In the genomic region with DNA sequence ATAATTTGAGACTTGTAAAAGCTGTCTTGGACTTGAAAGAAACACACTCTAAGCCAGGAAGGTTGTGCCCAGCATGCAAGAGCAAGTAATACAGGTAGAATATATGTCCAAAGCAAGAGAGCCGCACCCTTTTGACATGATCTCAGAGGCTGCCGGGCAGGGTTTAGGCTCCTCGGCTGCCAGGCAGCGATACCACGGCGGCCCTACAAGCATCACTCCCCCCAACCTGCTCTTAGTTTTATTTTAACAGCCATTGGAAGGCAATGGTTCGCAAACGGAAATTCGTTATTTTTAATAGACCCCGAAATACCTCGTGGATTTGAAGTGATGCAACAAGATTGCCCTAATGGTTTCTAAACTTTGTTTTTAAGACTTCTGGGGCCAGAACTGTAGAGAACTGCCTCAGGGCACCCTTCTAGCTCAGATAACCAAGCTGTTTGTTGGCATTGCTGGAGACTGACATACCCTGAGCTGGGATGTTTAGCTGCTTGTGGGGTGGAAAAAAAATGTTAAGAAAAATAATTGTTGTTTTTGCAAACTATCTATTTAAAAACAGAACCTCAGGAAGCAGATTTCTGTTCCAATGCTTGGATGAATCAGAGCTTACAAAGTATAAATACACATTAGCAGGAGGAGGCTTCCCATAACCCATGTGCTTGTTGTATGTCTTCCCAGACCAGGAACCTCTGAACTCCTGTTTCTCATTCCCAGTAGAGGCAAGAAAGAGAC, we compare ENCODE assay signal across 12 cellular contexts. TPM values are rescaled to one million over a fixed set of nuclear protein-coding genes. Genes with fewer than 3 reads are reported as not detected.
DNase-seq lines count a peak whose midpoint lies in the region; ATAC-seq and TF ChIP-seq lines count a peak whose summit lies in the region.
"Had no signal": no experiment of that assay in that cellular context is flagged by ENCODE, and none has a peak within 500 bp of the region (broad histone marks: within the 10 kb centered on the region; RNA-seq: fewer than 3 reads in every experiment).

No MANE protein-coding gene starts in this region.

- peaks cover 46% of the 10 kb centered on the region for H3K4me1 Mint-ChIP-seq in endodermal cell

- WGBS in endodermal cell (ENCODE audit: insufficient coverage in 1 of 2, insufficient read length in 1 of 2), 2 experiments = 90 to 99% methylated on average over 11 of the region's 11 CpGs

- peaks cover 20% of the 10 kb centered on the region for H3K4me1 ChIP-seq in endodermal cell (ENCODE audit: control insufficient read depth, insufficient read depth, low read length)

- peaks cover 14% of the 10 kb centered on the region for H3K36me3 Mint-ChIP-seq in endodermal cell (ENCODE audit: low read depth)

- ATAC-seq in sciatic nerve = peak; percentile 70
- no peak for ATAC-seq in GM19023 (IDR thresholded peaks at IDR 0.05; ENCODE audit: unreplicated experiment)
- ATAC-seq in HG03175 (IDR thresholded peaks at IDR 0.05; ENCODE audit: unreplicated experiment) = no peak

- H3K36me3 ChIP-seq in BJ (ENCODE audit: control insufficient read depth, insufficient read depth, low read length) (peaks cover 10% of the 10 kb centered on the region), SK-N-MC (ENCODE audit: insufficient read depth, low read length) (peaks cover 9% of the 10 kb centered on the region), endodermal cell (ENCODE audit: control insufficient read depth, insufficient read depth, low read length) (no peaks in the 10 kb centered on the region)

- H3K9ac ChIP-seq in SK-N-MC (ENCODE audit: insufficient read length) = peak overlapping the region; percentile 20
- H3K9ac ChIP-seq in endodermal cell (ENCODE audit: extremely low read depth, low read length, poor library complexity, severe bottlenecking) = no peak overlapping the region

- H3K27me3 Mint-ChIP-seq in endodermal cell (ENCODE audit: insufficient read depth) = peaks cover 80% of the 10 kb centered on the region
- H3K27me3 Mint-ChIP-seq: activated naive CD8-positive, alpha-beta T cell treated with anti-CD3 and anti-CD28 coated beads, Interleukin-2, amount 10 ng/mL, durations not matched to agents 7 days and 5 days; stimulated activated naive B cell treated with anti-CD40 and anti-IgM and Interleukin-4, amounts not matched to agents 10 μg/mL and 1 μg/mL and 100 μg/mL, for 72 hours had no signal

- H3K4me3 ChIP-seq in BJ (ENCODE audit: low read depth, low read length) (no peak overlapping the region), SK-N-MC (peak overlapping the region; percentile 43), fibroblast of mammary gland (ENCODE audit: control insufficient read depth, low read depth, low read length) (no peak overlapping the region), endodermal cell (ENCODE audit: low read length) (no peak overlapping the region)

- TF ChIP-seq CTCF in BJ (IDR thresholded peaks at IDR 0.05; ENCODE audit: insufficient read depth, low read depth, low read length) = no peak
- no peak for TF ChIP-seq CTCF in fibroblast of mammary gland (conservative IDR thresholded peaks at IDR 0.05; ENCODE audit: control insufficient read depth, insufficient read depth, low read depth, low read length)
- TF ChIP-seq CTCF in endodermal cell (conservative IDR thresholded peaks at IDR 0.05) = no peak

- no peaks in the 10 kb centered on the region for H3K9me3 ChIP-seq in SK-N-MC (ENCODE audit: low read depth, low read length)
- H3K9me3 ChIP-seq in endodermal cell (ENCODE audit: control insufficient read depth, low read length) = no peaks in the 10 kb centered on the region

- H3K27me3 ChIP-seq in BJ (ENCODE audit: control insufficient read depth, insufficient read depth, low read length) (no peaks in the 10 kb centered on the region), endodermal cell (ENCODE audit: control insufficient read depth, insufficient read depth, low read length, poor library complexity, severe bottlenecking) (peaks cover 58% of the 10 kb centered on the region)

- CTCF ChIA-PET in BJ (lab: Yijun Ruan, JAX) = no interaction called here

- intact Hi-C loops in sciatic nerve (cut with DNase I) = no loop called here

- H3K4me3 Mint-ChIP-seq in endodermal cell = no peak overlapping the region
- H3K4me3 Mint-ChIP-seq: activated naive CD8-positive, alpha-beta T cell treated with anti-CD3 and anti-CD28 coated beads, Interleukin-2, amount 10 ng/mL, durations not matched to agents 7 days and 5 days; stimulated activated naive B cell treated with anti-CD40 and anti-IgM and Interleukin-4, amounts not matched to agents 10 μg/mL and 1 μg/mL and 100 μg/mL, for 72 hours had no signal

- H3K27ac Mint-ChIP-seq in endodermal cell = no peak overlapping the region
- H3K27ac Mint-ChIP-seq: activated naive CD8-positive, alpha-beta T cell treated with anti-CD3 and anti-CD28 coated beads, Interleukin-2, amount 10 ng/mL, durations not matched to agents 7 days and 5 days; stimulated activated naive B cell treated with anti-CD40 and anti-IgM and Interleukin-4, amounts not matched to agents 10 μg/mL and 1 μg/mL and 100 μg/mL, for 72 hours had no signal

- DNase-seq in BJ (ENCODE audit: low read depth) = peak; percentile 82
- DNase-seq in SK-N-MC (ENCODE audit: low read depth, low spot score) = peak; percentile 84
- DNase-seq in fibroblast of mammary gland (ENCODE audit: low read depth) = peak; percentile 76
- no peak for DNase-seq in sciatic nerve (ENCODE audit: low spot score)
- no peak for DNase-seq in NCI-H774 (lab: John Stamatoyannopoulos, UW)
- no peak for DNase-seq in endodermal cell
- DNase-seq: activated naive CD8-positive, alpha-beta T cell treated with anti-CD3 and anti-CD28 coated beads, Interleukin-2, amount 10 ng/mL, durations not matched to agents 7 days and 5 days; Calu3; stimulated activated CD4-positive, alpha-beta T cell treated with anti-CD3 and anti-CD28 coated beads, Interleukin-15, amount 100 ng/mL, for 24 hours; stimulated activated naive B cell treated with anti-CD40 and anti-IgM and Interleukin-4, amounts not matched to agents 10 μg/mL and 1 μg/mL and 100 μg/mL, for 72 hours had no signal

- H3K9me3 Mint-ChIP-seq in endodermal cell = no peaks in the 10 kb centered on the region
- H3K9me3 Mint-ChIP-seq: activated naive CD8-positive, alpha-beta T cell treated with anti-CD3 and anti-CD28 coated beads, Interleukin-2, amount 10 ng/mL, durations not matched to agents 7 days and 5 days; stimulated activated naive B cell treated with anti-CD40 and anti-IgM and Interleukin-4, amounts not matched to agents 10 μg/mL and 1 μg/mL and 100 μg/mL, for 72 hours had no signal

- POLR2A ChIA-PET in BJ (lab: Charles Lee) = interaction anchor here (0.6 kb wide), 1 partner anchor 777 kb away, joined by 6 read pairs; no protein-coding TSS in a partner anchor

- H3K27ac ChIP-seq in SK-N-MC = peak overlapping the region; percentile 92
- no peak overlapping the region for H3K27ac ChIP-seq in endodermal cell (ENCODE audit: low read depth, low read length)

RNA-seq across cellular contexts. Expression of gene JAG1, which starts 39.0 kb away (rescaled TPM):
- polyA plus RNA-seq in BJ (2011; rRNA removed) = 10.6 and 19.9 TPM in 2 replicates
- 27.1 and 52.7 TPM in 2 replicates for polyA minus RNA-seq in BJ (2011; rRNA and poly(A)+ RNA removed)
- total RNA-seq in sciatic nerve (81.6 TPM), endodermal cell (10 to 100 TPM in 1 of 2 donors, 1 to 10 TPM in 1; 6.8 to 19.7 TPM)
- polyA plus RNA-seq in endodermal cell (2013, experiment 1 of 2) = 88.8 TPM
- 76.5 TPM for polyA plus RNA-seq in endodermal cell (2013, experiment 2 of 2)

Comparison
In these comparisons a context has a peak if more than half of its experiments do, and no peak if none do; other contexts are left out.
1. DNase-seq: peak in BJ (single experiment), SK-N-MC (single experiment) and fibroblast of mammary gland (single experiment); none in sciatic nerve (single experiment), NCI-H774 (single experiment) and endodermal cell (single experiment).